ENCODE assay signal across 21 cellular contexts in the genomic region with DNA sequence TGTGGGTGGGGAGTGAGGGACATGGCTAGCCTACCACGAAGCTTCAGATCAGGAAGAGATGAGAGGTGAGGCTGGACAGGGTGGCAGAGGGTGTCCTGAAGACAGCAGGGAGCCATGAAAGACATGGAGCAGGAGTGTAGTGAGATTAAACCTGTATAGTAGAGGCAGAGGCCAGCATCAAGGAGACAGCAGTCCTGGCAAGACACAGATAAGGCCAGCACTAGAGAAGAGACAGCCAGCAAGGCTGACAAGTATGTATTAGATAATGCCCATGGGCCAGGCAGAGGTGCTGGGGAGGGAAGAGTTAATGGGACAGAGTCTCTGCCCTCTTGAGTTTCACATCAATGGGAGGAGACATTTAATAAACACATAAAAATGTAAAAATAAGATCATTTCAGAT. TPM values are rescaled to one million over a fixed set of nuclear protein-coding genes. Genes with fewer than 3 reads are reported as not detected.
A peak's percentile ranks its signal among the peaks of the same experiment; 100 is the strongest.
DNase-seq lines count a peak whose midpoint lies in the region; ATAC-seq and TF ChIP-seq lines count a peak whose summit lies in the region.
"Had no signal": no experiment of that assay in that cellular context is flagged by ENCODE, and none has a peak within 500 bp of the region (broad histone marks: within the 10 kb centered on the region; RNA-seq: fewer than 3 reads in every experiment).

No MANE protein-coding gene starts in this region.

- ATAC-seq in DND-41 (ENCODE audit: insufficient read depth, low read depth) (no peak), HG03045 (IDR thresholded peaks at IDR 0.05; ENCODE audit: unreplicated experiment) (no peak)
- ATAC-seq: HepG2, Panc1 had no signal

- TF ChIP-seq CTCF in DND-41 (IDR thresholded peaks at IDR 0.05; ENCODE audit: borderline replicate concordance, extremely low read depth, low read length, poor library complexity, severe bottlenecking) (no peak), brain (conservative IDR thresholded peaks at IDR 0.05) (no peak), spleen (IDR thresholded peaks at IDR 0.05 in 8 of 11, conservative IDR thresholded peaks at IDR 0.05 in 3 of 11) (no peak), MCF 10A (IDR thresholded peaks at IDR 0.05; ENCODE audit: unreplicated experiment) (no peak)

- H3K4me3 Mint-ChIP-seq in brain: peak overlapping the region in 1 of 5 experiments; percentile 11
- no peak overlapping the region for H3K4me3 Mint-ChIP-seq in MCF 10A (ENCODE audit: unreplicated experiment)

- CTCF ChIA-PET in MCF 10A (lab: Yijun Ruan, JAX): interaction anchor here (0.7 kb wide), 1 partner anchor 87 kb away, joined by 3 read pairs; no protein-coding TSS in a partner anchor

- intact Hi-C loops in spleen (cut with DNase I; ENCODE audit: low total_unique reads) (no loop called here), MCF 10A (cut with micrococcal nuclease) (no loop called here)

- 0 out of 2 replicates have a peak overlapping the region, but pooled peaks have one; percentile 4 for H2AFZ ChIP-seq in DND-41 (ENCODE audit: low read depth, low read length)

- H3K79me2 ChIP-seq in DND-41 (ENCODE audit: insufficient read depth, low read length): no peaks in the 10 kb centered on the region

- H3K27me3 ChIP-seq in DND-41 (ENCODE audit: insufficient read depth, low read length, poor library complexity) (no peaks in the 10 kb centered on the region), spleen (replicated peaks in 1 of 7) (peaks cover 0 to 18% (median 0%) of the 10 kb centered on the region in 7 donors)
- H3K27me3 ChIP-seq: SJSA1 had no signal

- H3K9me3 ChIP-seq in DND-41 (ENCODE audit: insufficient read depth, low read length, severe bottlenecking) (no peaks in the 10 kb centered on the region), spleen (no peaks in the 10 kb centered on the region)
- H3K9me3 ChIP-seq: SJSA1 had no signal

- peak overlapping the region in 4 of 5 experiments; percentile 10 to 85 (median 54) for H3K27ac Mint-ChIP-seq in brain
- no peak overlapping the region for H3K27ac Mint-ChIP-seq in MCF 10A (ENCODE audit: low read depth, unreplicated experiment)

- H3K9ac ChIP-seq in DND-41 (ENCODE audit: low read depth, low read length): no peak overlapping the region
- H3K9ac ChIP-seq: KMS-11 had no signal

- H3K36me3 ChIP-seq in DND-41 (ENCODE audit: insufficient read depth, low read length) (no peaks in the 10 kb centered on the region), spleen (no peaks in the 10 kb centered on the region)
- H3K36me3 ChIP-seq: SJSA1 had no signal

- POLR2A ChIA-PET in MCF 10A (lab: Yijun Ruan, JAX): no interaction called here

- H3K4me1 ChIP-seq in DND-41 (ENCODE audit: insufficient read depth, low read length): peaks cover 10% of the 10 kb centered on the region
- peaks cover 5 to 43% (median 24%) of the 10 kb centered on the region in 6 donors for H3K4me1 ChIP-seq in spleen

- H3K27me3 Mint-ChIP-seq in brain (peaks cover 12% of the 10 kb centered on the region), MCF 10A (ENCODE audit: insufficient read depth, unreplicated experiment) (peaks cover 20% of the 10 kb centered on the region)

- H3K36me3 Mint-ChIP-seq in brain: no peaks in the 10 kb centered on the region
- H3K36me3 Mint-ChIP-seq in MCF 10A (ENCODE audit: insufficient read depth, unreplicated experiment): no peaks in the 10 kb centered on the region

- H3K9me3 Mint-ChIP-seq in brain (peaks cover 0 to 3% (median 0%) of the 10 kb centered on the region in 5 experiments), MCF 10A (ENCODE audit: unreplicated experiment) (no peaks in the 10 kb centered on the region)

- H3K4me1 Mint-ChIP-seq in brain (peaks cover 35% of the 10 kb centered on the region), MCF 10A (ENCODE audit: insufficient read depth, unreplicated experiment) (peaks cover 9% of the 10 kb centered on the region)

- H4K20me1 ChIP-seq in DND-41 (ENCODE audit: insufficient read depth, low read length): no peaks in the 10 kb centered on the region

- no peak overlapping the region for H3K27ac ChIP-seq in DND-41 (ENCODE audit: low read length)
- H3K27ac ChIP-seq in spleen: no peak overlapping the region
- H3K27ac ChIP-seq: C4-2B, KMS-11, SJSA1 had no signal

- no peak overlapping the region for H3K4me2 ChIP-seq in DND-41 (ENCODE audit: insufficient read depth, low read length)
- H3K4me2 ChIP-seq: KMS-11 had no signal

- WGBS in spleen, 5 donors: 32 to 54% (median 50%) methylated on average over 1 of the region's 1 CpG

- H3K4me3 ChIP-seq in DND-41 (ENCODE audit: low read depth in 1 of 2, low read length in 2 of 2): no peak overlapping the region
- H3K4me3 ChIP-seq in spleen: no peak overlapping the region
- H3K4me3 ChIP-seq: SJSA1 had no signal

- no peak for TF ChIP-seq POLR2A in spleen (IDR thresholded peaks at IDR 0.05)

- BruUV-seq in MCF 10A (replicated peaks; lab: Mats Ljungman, UMichigan): no TSS peak

- DNase-seq in DND-41: no peak
- peak; percentile 14 for DNase-seq in OCI-M2 (lab: John Stamatoyannopoulos, UW; ENCODE audit: unreplicated experiment)
- DNase-seq in spleen: peak; percentile 22
- DNase-seq in GF-D8 (lab: John Stamatoyannopoulos, UW): no peak
- no peak for DNase-seq in MCF 10A (ENCODE audit: unreplicated experiment)
- DNase-seq: ACHN, DMS79, GOT3, NCI-H1417 treated with DMSO at 0.1 percent for 48 hours, NCI-H187 treated with DMSO at 0.1 percent for 48 hours, NCI-H345, NCI-H524 treated with DMSO at 0.1 percent for 48 hours had no signal

RNA-seq across cellular contexts. Expression of a gene that starts 3.7 kb away (rescaled TPM):
- polyA plus RNA-seq in brain (ENCODE audit: insufficient read depth, low read depth, low replicate concordance) (not detected), spleen (1 to 10 TPM; 1.4 to 5.5 (median 2.2) TPM)
- total RNA-seq in spleen (10 to 100 TPM in 1 of 7 donors, 1 to 10 TPM in 6; 4.2 to 14.9 (median 7.9) TPM), MCF 10A (2022) (not detected in 2 replicates)
- total RNA-seq: G401, HepG2, M059J, SJSA1 had no signal
- polyA plus RNA-seq: HepG2 had no signal

RNA-seq across cellular contexts. Expression of a gene that starts 55.7 kb away (rescaled TPM):
- polyA plus RNA-seq in brain (ENCODE audit: insufficient read depth, low read depth, low replicate concordance) (0.97 TPM), spleen (1 to 10 TPM; 2.0 to 8.9 (median 8.7) TPM)
- total RNA-seq in spleen (10 to 100 TPM in 2 of 7 donors, 1 to 10 TPM in 5; 3.7 to 11.2 (median 7.6) TPM), MCF 10A (2022) (not detected in 2 replicates)
- total RNA-seq: G401, HepG2, M059J had no signal
- polyA plus RNA-seq: HepG2 had no signal

Comparison
In these comparisons a context has a peak if more than half of its experiments do, and no peak if none do; other contexts are left out.
1. DNase-seq: peak in OCI-M2 (single experiment) and spleen (single experiment); none in DND-41 (single experiment), GF-D8 (single experiment) and MCF 10A (single experiment).